Comparison of ENCODE assay signal across 1 cellular context in the genomic region with DNA sequence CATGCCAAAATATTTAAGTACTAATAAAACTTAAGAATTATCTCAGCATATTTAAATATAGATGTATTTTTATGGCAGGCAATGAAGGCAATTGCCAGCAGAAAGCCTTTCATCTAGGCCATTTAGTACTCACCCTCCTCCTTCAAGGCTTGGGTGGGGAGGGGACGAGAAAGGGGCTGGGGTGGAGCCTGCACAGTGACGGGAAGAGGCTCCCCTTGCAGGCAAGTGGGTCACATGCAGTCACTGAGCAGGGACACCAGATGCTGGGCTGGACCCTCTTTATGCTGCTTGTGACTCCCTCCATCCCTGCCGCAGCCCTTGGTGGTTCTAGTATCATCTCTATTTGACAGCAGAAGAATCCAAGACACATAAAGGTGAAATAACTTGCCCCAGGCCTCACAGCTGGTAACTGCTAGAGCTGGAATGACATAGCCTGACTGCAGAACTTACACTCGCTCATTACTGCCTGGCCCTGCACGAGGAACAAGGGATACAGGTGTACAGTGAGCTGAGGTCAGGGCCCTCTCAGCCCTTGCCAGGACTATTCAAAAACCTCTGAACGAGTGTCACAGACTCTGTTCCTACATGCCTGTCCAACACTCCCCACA.
TF ChIP-seq lines count a peak whose summit lies in the region.

No MANE protein-coding gene starts in this region.

TF ChIP-seq in SK-N-SH, 30 proteins besides CTCF, POLR2A, EP300 and RAD21 (continued from another document):
- TF ChIP-seq SMC3 (IDR thresholded peaks at IDR 0.05; ENCODE audit: low read depth, low read length): no peak
- no peak for TF ChIP-seq SIN3A (IDR thresholded peaks at IDR 0.05; ENCODE audit: borderline replicate concordance, low read depth, low read length)
- TF ChIP-seq MXI1 (IDR thresholded peaks at IDR 0.05; ENCODE audit: low read depth, low read length): no peak
TF ChIP-seq in SK-N-SH: peak in this region for 0.
